ENCODE assay signal across 8 cellular contexts in the genomic region with DNA sequence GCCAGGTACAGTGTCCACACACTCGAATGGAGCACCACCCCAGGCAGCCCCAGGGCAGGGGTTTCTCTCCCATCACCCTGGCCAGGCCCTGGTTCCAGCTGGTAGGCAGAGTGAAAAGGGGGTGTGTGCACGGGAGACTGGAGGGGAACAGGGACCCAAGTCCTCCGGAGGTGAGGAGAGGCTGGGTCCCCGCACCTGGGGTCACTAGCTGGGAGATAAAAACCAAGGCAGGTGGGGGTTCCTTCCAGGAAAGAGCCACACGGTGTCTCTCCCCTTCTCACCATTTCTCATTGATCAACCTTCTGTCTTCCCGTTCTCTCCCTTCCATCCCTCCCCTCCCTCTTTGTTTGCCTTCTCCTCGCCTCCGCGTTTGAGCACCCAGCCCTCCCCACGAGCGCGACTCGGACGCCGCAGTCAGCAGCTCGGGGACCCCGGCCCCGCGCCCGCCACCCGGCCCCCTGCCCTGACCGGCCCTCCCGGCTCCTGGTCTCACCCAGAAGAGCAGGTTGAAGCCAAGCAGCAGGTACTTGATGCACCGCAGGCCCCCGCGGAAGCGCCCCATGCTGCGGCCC. TPM values are rescaled to one million over a fixed set of nuclear protein-coding genes. Genes with fewer than 3 reads are reported as not detected.
A peak's percentile ranks its signal among the peaks of the same experiment; 100 is the strongest.
DNase-seq lines count a peak whose midpoint lies in the region; TF ChIP-seq lines count a peak whose summit lies in the region.

No MANE protein-coding gene starts in this region.

- H3K4me3 ChIP-seq in lower leg skin (ENCODE audit: low read depth, poor library complexity, severe bottlenecking) (peak overlapping the region; percentile 2), thyroid gland (replicated peaks in 1 of 3) (peak overlapping the region; percentile 35 to 77 (median 37))

- POLR2A ChIA-PET in MCF 10A (lab: Yijun Ruan, JAX), result interaction anchor here (1.2 kb wide), 1 partner anchor 10 kb away, joined by 3 read pairs; no protein-coding TSS in a partner anchor

- intact Hi-C loops in MCF 10A (cut with micrococcal nuclease) (no loop called here), lower leg skin (cut with DNase I; ENCODE audit: low total_unique reads) (no loop called here), thyroid gland (cut with DNase I) (no loop called here)

- 6 to 8% methylated on average over 23 to 24 of the region's 28 CpGs for WGBS in lower leg skin, 2 donors
- WGBS in thyroid gland, 2 donors, result 9 to 11% methylated on average over 26 to 28 of the region's 28 CpGs

- no peak overlapping the region for H3K27ac Mint-ChIP-seq in T-helper 1 cell treated with Interleukin-12 subunit alpha and Interleukin-12 subunit beta and Interleukin-4 antibody, amounts not matched to agents 30 μg/mL and 1 μg/mL, for 36 hours
- no peak overlapping the region for H3K27ac Mint-ChIP-seq in MCF 10A (ENCODE audit: low read depth, unreplicated experiment)

- BruUV-seq in MCF 10A (replicated peaks; lab: Mats Ljungman, UMichigan), result no TSS peak

- peaks cover 33% of the 10 kb centered on the region for H3K27me3 Mint-ChIP-seq in T-helper 1 cell treated with Interleukin-12 subunit alpha and Interleukin-12 subunit beta and Interleukin-4 antibody, amounts not matched to agents 30 μg/mL and 1 μg/mL, for 36 hours (ENCODE audit: low read depth)
- H3K27me3 Mint-ChIP-seq in MCF 10A (ENCODE audit: insufficient read depth, unreplicated experiment), result peaks cover 17% of the 10 kb centered on the region

- TF ChIP-seq POLR2A in lower leg skin (IDR thresholded peaks at IDR 0.05) (no peak), thyroid gland (IDR thresholded peaks at IDR 0.05) (no peak)

- peaks cover 18% of the 10 kb centered on the region for H3K4me1 Mint-ChIP-seq in T-helper 1 cell treated with Interleukin-12 subunit alpha and Interleukin-12 subunit beta and Interleukin-4 antibody, amounts not matched to agents 30 μg/mL and 1 μg/mL, for 36 hours (ENCODE audit: low read depth)
- H3K4me1 Mint-ChIP-seq in MCF 10A (ENCODE audit: insufficient read depth, unreplicated experiment), result no peaks in the 10 kb centered on the region

- CTCF ChIA-PET in MCF 10A (lab: Yijun Ruan, JAX), result interaction anchor here (0.6 to 2.2 kb wide), 4 partner anchors 8 to 111 kb away, joined by 3 to 7 read pairs (median 4); no protein-coding TSS in a partner anchor

- peaks cover 11% of the 10 kb centered on the region for H3K9me3 Mint-ChIP-seq in T-helper 1 cell treated with Interleukin-12 subunit alpha and Interleukin-12 subunit beta and Interleukin-4 antibody, amounts not matched to agents 30 μg/mL and 1 μg/mL, for 36 hours
- H3K9me3 Mint-ChIP-seq in MCF 10A (ENCODE audit: unreplicated experiment), result no peaks in the 10 kb centered on the region

- no peaks in the 10 kb centered on the region for H3K9me3 ChIP-seq in thyroid gland

- peaks cover 6 to 8% of the 10 kb centered on the region in 2 donors for H3K4me1 ChIP-seq in thyroid gland

- H3K27ac ChIP-seq in thyroid gland, result peak overlapping the region in 1 of 3 donors; percentile 36

- TF ChIP-seq CTCF in MCF 10A (IDR thresholded peaks at IDR 0.05; ENCODE audit: unreplicated experiment), result no peak
- no peak for TF ChIP-seq CTCF in lower leg skin (IDR thresholded peaks at IDR 0.05)
- TF ChIP-seq CTCF in thyroid gland (IDR thresholded peaks at IDR 0.05), result no peak

- H3K27me3 ChIP-seq in thyroid gland, result no peaks in the 10 kb centered on the region

- no peaks in the 10 kb centered on the region for H3K36me3 ChIP-seq in thyroid gland

- H3K36me3 Mint-ChIP-seq in T-helper 1 cell treated with Interleukin-12 subunit alpha and Interleukin-12 subunit beta and Interleukin-4 antibody, amounts not matched to agents 30 μg/mL and 1 μg/mL, for 36 hours (ENCODE audit: low read depth), result no peaks in the 10 kb centered on the region
- H3K36me3 Mint-ChIP-seq in MCF 10A (ENCODE audit: insufficient read depth, unreplicated experiment), result peaks cover 5% of the 10 kb centered on the region

- DNase-seq in T-helper 1 cell (no peak), MCF 10A (ENCODE audit: unreplicated experiment) (no peak), lower leg skin (ENCODE audit: low spot score in 2 of 2) (no peak), thyroid gland (peak in 1 of 2 donors; percentile 20), anterior cingulate cortex (lab: John Stamatoyannopoulos, UW) (no peak), NCI-H2107 (lab: John Stamatoyannopoulos, UW) (no peak), dermis blood vessel endothelial cell (no peak)

- peak overlapping the region; percentile 65 for H3K4me3 Mint-ChIP-seq in T-helper 1 cell treated with Interleukin-12 subunit alpha and Interleukin-12 subunit beta and Interleukin-4 antibody, amounts not matched to agents 30 μg/mL and 1 μg/mL, for 36 hours
- peak overlapping the region; percentile 50 for H3K4me3 Mint-ChIP-seq in MCF 10A (ENCODE audit: unreplicated experiment)

RNA-seq across cellular contexts. Expression of a gene that starts 0.3 kb away (rescaled TPM):
- total RNA-seq in MCF 10A (2022), result 0.42 TPM in 1 of 2 replicates, not detected in the other
- 1 to 10 TPM in 2 of 4 donors, under 1 TPM in 2; 0.46 to 4.5 (median 2.2) TPM for total RNA-seq in lower leg skin
- total RNA-seq in thyroid gland, result 1 to 10 TPM; 3.0 to 6.6 (median 4.6) TPM
- total RNA-seq in dermis blood vessel endothelial cell, result 1.3 and 5.3 TPM in 2 replicates

RNA-seq across cellular contexts. Expression of a gene that starts 59.3 kb away (rescaled TPM):
- total RNA-seq in MCF 10A (2022) (not detected in 2 replicates), lower leg skin (not detected), thyroid gland (not detected), dermis blood vessel endothelial cell (not detected in 2 replicates)
